In genomic region chrX:47146936-47147859, GRCh38 we compare ENCODE assay signal across 10 cellular contexts. TPM values are rescaled to one million over a fixed set of nuclear protein-coding genes. Genes with fewer than 3 reads are reported as not detected.
A peak's percentile ranks its signal among the peaks of the same experiment; 100 is the strongest.
DNase-seq lines count a peak whose midpoint lies in the region; ATAC-seq and TF ChIP-seq lines count a peak whose summit lies in the region.
"Had no signal": no experiment of that assay in that cellular context is flagged by ENCODE, and none has a peak within 500 bp of the region (broad histone marks: within the 10 kb centered on the region; RNA-seq: fewer than 3 reads in every experiment).

No MANE protein-coding gene starts in this region.

- H3K9me3 Mint-ChIP-seq in CD4-positive, alpha-beta T cell, result no peaks in the 10 kb centered on the region
- no peaks in the 10 kb centered on the region for H3K9me3 Mint-ChIP-seq in central memory CD8-positive, alpha-beta T cell
- H3K9me3 Mint-ChIP-seq in natural killer cell treated with Interleukin-12 subunit alpha and Interleukin-12 subunit beta and Interleukin-15 and Interleukin-18, amount 100 ng/mL, for 72 hours, result no peaks in the 10 kb centered on the region

- peaks cover 66% of the 10 kb centered on the region for H3K36me3 Mint-ChIP-seq in CD4-positive, alpha-beta T cell (ENCODE audit: low read depth)
- peaks cover 32% of the 10 kb centered on the region for H3K36me3 Mint-ChIP-seq in central memory CD8-positive, alpha-beta T cell (ENCODE audit: insufficient read depth)
- no peaks in the 10 kb centered on the region for H3K36me3 Mint-ChIP-seq in natural killer cell treated with Interleukin-12 subunit alpha and Interleukin-12 subunit beta and Interleukin-15 and Interleukin-18, amount 100 ng/mL, for 72 hours

- no peak for TF ChIP-seq CTCF in CD4-positive, alpha-beta T cell (IDR thresholded peaks at IDR 0.05)

- H3K4me3 Mint-ChIP-seq in CD4-positive, alpha-beta T cell, result peak overlapping the region; percentile 42
- peak overlapping the region; percentile 99 for H3K4me3 Mint-ChIP-seq in central memory CD8-positive, alpha-beta T cell
- peak overlapping the region; percentile 53 for H3K4me3 Mint-ChIP-seq in natural killer cell treated with Interleukin-12 subunit alpha and Interleukin-12 subunit beta and Interleukin-15 and Interleukin-18, amount 100 ng/mL, for 72 hours

- CTCF ChIA-PET in CD4-positive, alpha-beta T cell (lab: Charles Lee), result no interaction called here

- H3K9me3 ChIP-seq in CD4-positive, alpha-beta T cell (ENCODE audit: control insufficient read depth, low read length), result no peaks in the 10 kb centered on the region
- H3K9me3 ChIP-seq in KOPT-K1 (ENCODE audit: insufficient read depth, low read length, poor library complexity, severe bottlenecking), result peaks cover 4% of the 10 kb centered on the region

- no peaks in the 10 kb centered on the region for H3K27me3 ChIP-seq in CD4-positive, alpha-beta T cell (ENCODE audit: control insufficient read depth, insufficient read depth, low read length)

- POLR2A ChIA-PET in CD4-positive, alpha-beta T cell (lab: Charles Lee), result no interaction called here

- intact Hi-C loops in CD4-positive, alpha-beta T cell (cut with DNase I, micrococcal nuclease), result loop anchor here in 1 of 2 experiments (2.0 to 10.0 kb wide), 2 partner anchors 44 to 338 kb away; partner anchors contain the start of gene ZNF41

- no peak overlapping the region for H3K27ac ChIP-seq in CD4-positive, alpha-beta T cell (ENCODE audit: low read depth, low read length)
- peak overlapping the region; percentile 94 for H3K27ac ChIP-seq in KOPT-K1 (ENCODE audit: low read depth, low read length, poor library complexity, severe bottlenecking)

- H3K27me3 Mint-ChIP-seq in CD4-positive, alpha-beta T cell, result no peaks in the 10 kb centered on the region
- no peaks in the 10 kb centered on the region for H3K27me3 Mint-ChIP-seq in central memory CD8-positive, alpha-beta T cell
- H3K27me3 Mint-ChIP-seq in natural killer cell treated with Interleukin-12 subunit alpha and Interleukin-12 subunit beta and Interleukin-15 and Interleukin-18, amount 100 ng/mL, for 72 hours, result peaks cover 0 to 2% of the 10 kb centered on the region in 2 donors

- peaks cover 52% of the 10 kb centered on the region for H3K4me1 Mint-ChIP-seq in CD4-positive, alpha-beta T cell (ENCODE audit: low read depth)
- H3K4me1 Mint-ChIP-seq in central memory CD8-positive, alpha-beta T cell, result peaks cover 26% of the 10 kb centered on the region
- H3K4me1 Mint-ChIP-seq in natural killer cell treated with Interleukin-12 subunit alpha and Interleukin-12 subunit beta and Interleukin-15 and Interleukin-18, amount 100 ng/mL, for 72 hours (ENCODE audit: low read depth in 2 of 2), result peaks cover 29 to 33% of the 10 kb centered on the region in 2 donors

- ATAC-seq in CD4-positive, alpha-beta T cell (ENCODE audit: poor library complexity), result no peak
- ATAC-seq in central memory CD8-positive, alpha-beta T cell (replicated peaks; ENCODE audit: extremely low read depth, poor library complexity, severe bottlenecking), result no peak
- no peak for ATAC-seq in natural killer cell treated with Interleukin-12 subunit alpha and Interleukin-12 subunit beta and Interleukin-15 and Interleukin-18, amount 100 ng/mL, for 72 hours
- ATAC-seq in HG03045 (IDR thresholded peaks at IDR 0.05; ENCODE audit: unreplicated experiment), result no peak

- peaks cover 48% of the 10 kb centered on the region for H3K36me3 ChIP-seq in KOPT-K1 (ENCODE audit: insufficient read depth, low read length)

- peak overlapping the region; percentile 47 for H3K27ac Mint-ChIP-seq in CD4-positive, alpha-beta T cell
- peak overlapping the region; percentile 76 for H3K27ac Mint-ChIP-seq in central memory CD8-positive, alpha-beta T cell (ENCODE audit: low read depth)
- H3K27ac Mint-ChIP-seq in natural killer cell treated with Interleukin-12 subunit alpha and Interleukin-12 subunit beta and Interleukin-15 and Interleukin-18, amount 100 ng/mL, for 72 hours, result peak overlapping the region in 1 of 2 donors; percentile 47

- DNase-seq in CD4-positive, alpha-beta T cell, result no peak
- DNase-seq in central memory CD8-positive, alpha-beta T cell (ENCODE audit: low spot score in 2 of 2), result no peak
- no peak for DNase-seq in natural killer cell treated with Interleukin-12 subunit alpha and Interleukin-12 subunit beta and Interleukin-15 and Interleukin-18, amount 100 ng/mL, for 72 hours (ENCODE audit: low spot score)
- DNase-seq in OCI-M1 (lab: John Stamatoyannopoulos, UW) (no peak), NCI-H1105 treated with DMSO at 0.1 percent for 48 hours (lab: John Stamatoyannopoulos, UW) (no peak), AG08396 (ENCODE audit: low spot score) (no peak)
- DNase-seq: NCI-H1417 treated with DMSO at 0.1 percent for 48 hours, T1000 had no signal

RNA-seq across cellular contexts. Expression of gene RBM10, which starts 2.2 kb away (rescaled TPM):
- total RNA-seq in CD4-positive, alpha-beta T cell, result 10 to 100 TPM; 27.3 to 29.4 TPM
- 10 to 100 TPM; 59.6 to 62.2 TPM for total RNA-seq in natural killer cell treated with Interleukin-12 subunit alpha and Interleukin-12 subunit beta and Interleukin-15 and Interleukin-18, amount 100 ng/mL, for 72 hours

RNA-seq across cellular contexts. Expression of gene NDUFB11, which starts 2.7 kb away (rescaled TPM):
- total RNA-seq in CD4-positive, alpha-beta T cell, result 10 to 100 TPM; 50.1 to 53.2 TPM
- 10 to 100 TPM; 50.8 to 75.4 TPM for total RNA-seq in natural killer cell treated with Interleukin-12 subunit alpha and Interleukin-12 subunit beta and Interleukin-15 and Interleukin-18, amount 100 ng/mL, for 72 hours

RNA-seq across cellular contexts. Expression of gene UBA1, which starts 46.4 kb away (rescaled TPM):
- 10 to 100 TPM; 70.0 to 72.1 TPM for total RNA-seq in CD4-positive, alpha-beta T cell
- total RNA-seq in natural killer cell treated with Interleukin-12 subunit alpha and Interleukin-12 subunit beta and Interleukin-15 and Interleukin-18, amount 100 ng/mL, for 72 hours, result 100 to 1,000 TPM; 227 to 243 TPM

Comparison
In these comparisons a context has a peak if more than half of its experiments do, and no peak if none do; other contexts are left out.
1. H3K4me3 Mint-ChIP-seq: peak in every context shown above with its lines; median percentile 99 in central memory CD8-positive, alpha-beta T cell; 53 in natural killer cell treated with Interleukin-12 subunit alpha and Interleukin-12 subunit beta and Interleukin-15 and Interleukin-18, amount 100 ng/mL, for 72 hours; 42 in CD4-positive, alpha-beta T cell.